ENCODE assay signal across 39 cellular contexts in genomic region chr10:102827597-102827975, GRCh38. TPM values are rescaled to one million over a fixed set of nuclear protein-coding genes. Genes with fewer than 3 reads are reported as not detected.
"Had no signal": no experiment of that assay in that cellular context is flagged by ENCODE, and none has a peak within 500 bp of the region (broad histone marks: within the 10 kb centered on the region; RNA-seq: fewer than 3 reads in every experiment).

No MANE protein-coding gene starts in this region.

- H3K4me3 ChIP-seq: body of pancreas, breast epithelium had no signal

- H3K27ac ChIP-seq: body of pancreas, brain microvascular endothelial cell, breast epithelium, VCaP had no signal

- H3K9me3 ChIP-seq: body of pancreas, breast epithelium had no signal

- H3K4me1 ChIP-seq: body of pancreas, breast epithelium had no signal

- H3K36me3 Mint-ChIP-seq: activated CD4-positive, alpha-beta memory T cell treated with anti-CD3 and anti-CD28 coated beads for 36 hours; activated naive CD4-positive, alpha-beta T cell treated with anti-CD3 and anti-CD28 coated beads, Interleukin-2, amount 50 U/mL, for 72 hours; activated naive CD8-positive, alpha-beta T cell treated with anti-CD3 and anti-CD28 coated beads, Interleukin-2, amount 10 ng/mL, durations not matched to agents 7 days and 5 days had no signal

- DNase-seq: activated B cell treated with CpG ODN at 0.5 μM for 24 hours; activated CD4-positive, alpha-beta memory T cell treated with anti-CD3 and anti-CD28 coated beads for 36 hours; activated CD4-positive, alpha-beta T cell treated with anti-CD3 and anti-CD28 coated beads for 4 hours; activated CD4-positive, alpha-beta T cell treated with anti-CD3 and anti-CD28 coated beads, Interleukin-2, amount 10 ng/mL, durations not matched to agents 24 days and 14 days; activated CD4-positive, alpha-beta T cell treated with anti-CD3 and anti-CD28 coated beads, Interleukin-2, amount 50 U/mL, for 1 hour; activated CD4-positive, alpha-beta T cell treated with anti-CD3 and anti-CD28 coated beads, Interleukin-2, amount 50 U/mL, for 4 hours; activated CD4-positive, CD25-positive, alpha-beta regulatory T cell treated with anti-CD3 and anti-CD28 coated beads, Interleukin-2, amount 50 U/mL, for 72 hours; activated CD8-positive, alpha-beta memory T cell treated with anti-CD3 and anti-CD28 coated beads, Interleukin-2, amount 50 U/mL, for 4 hours; activated CD8-positive, alpha-beta T cell treated with anti-CD3 and anti-CD28 coated beads for 36 hours; activated gamma-delta T cell treated with Interleukin-2 at 50 U/mL for 16 hours; activated naive CD4-positive, alpha-beta T cell; activated naive CD4-positive, alpha-beta T cell treated with anti-CD3 and anti-CD28 coated beads for 36 hours; activated naive CD4-positive, alpha-beta T cell treated with anti-CD3 and anti-CD28 coated beads, Interleukin-2, amount 50 U/mL, for 16 hours; activated naive CD8-positive, alpha-beta T cell treated with anti-CD3 and anti-CD28 coated beads, Interleukin-2, amount 10 ng/mL, durations not matched to agents 7 days and 5 days; activated naive CD8-positive, alpha-beta T cell treated with anti-CD3 and anti-CD28 coated beads, Interleukin-2, amount 50 U/mL, for 24 hours; activated T-cell treated with anti-CD3 and anti-CD28 coated beads for 4 hours; activated T-cell treated with anti-CD3 and anti-CD28 coated beads, Interleukin-2, amount 50 U/mL, for 1 hour; activated T-cell treated with anti-CD3 and anti-CD28 coated beads, Interleukin-2, amount 50 U/mL, for 4 hours; activated T-cell treated with anti-CD3 and anti-CD28 coated beads, Interleukin-2, amount 50 U/mL, for 72 hours; amniotic stem cell; aorta; body of pancreas; brain microvascular endothelial cell; central memory CD4-positive, alpha-beta T cell; SW 1271; T-helper 1 cell; T-helper 2 cell; T-helper 9 cell had no signal

- H3K27me3 ChIP-seq: body of pancreas, brain microvascular endothelial cell, breast epithelium had no signal

- H3K4me1 Mint-ChIP-seq: activated B cell treated with CpG ODN at 0.5 μM for 24 hours; activated CD4-positive, alpha-beta T cell treated with anti-CD3 and anti-CD28 coated beads, Interleukin-2, amount 10 ng/mL, durations not matched to agents 24 days and 14 days; activated naive CD8-positive, alpha-beta T cell treated with anti-CD3 and anti-CD28 coated beads, Interleukin-2, amount 10 ng/mL, durations not matched to agents 7 days and 5 days; activated naive CD8-positive, alpha-beta T cell treated with anti-CD3 and anti-CD28 coated beads, Interleukin-2, amount 50 U/mL, for 24 hours; activated T-helper 17 cell treated with anti-CD3 and anti-CD28 coated beads, Interleukin-2, amount 50 U/mL, for 72 hours had no signal

- H3K27ac Mint-ChIP-seq: activated B cell treated with CpG ODN at 0.5 μM for 24 hours; activated CD4-positive, alpha-beta memory T cell treated with anti-CD3 and anti-CD28 coated beads for 36 hours; activated CD4-positive, alpha-beta T cell treated with anti-CD3 and anti-CD28 coated beads, Interleukin-2, amount 10 ng/mL, durations not matched to agents 24 days and 14 days; activated CD8-positive, alpha-beta T cell treated with anti-CD3 and anti-CD28 coated beads for 36 hours; activated naive CD4-positive, alpha-beta T cell treated with anti-CD3 and anti-CD28 coated beads for 36 hours; activated naive CD4-positive, alpha-beta T cell treated with anti-CD3 and anti-CD28 coated beads, Interleukin-2, amount 50 U/mL, for 72 hours; activated naive CD8-positive, alpha-beta T cell treated with anti-CD3 and anti-CD28 coated beads, Interleukin-2, amount 10 ng/mL, durations not matched to agents 7 days and 5 days; activated naive CD8-positive, alpha-beta T cell treated with anti-CD3 and anti-CD28 coated beads, Interleukin-2, amount 50 U/mL, for 24 hours; activated T-cell treated with anti-CD3 and anti-CD28 coated beads, Interleukin-2, amount 50 U/mL, for 72 hours; activated T-helper 1 cell treated with anti-CD3 and anti-CD28 coated beads, Interleukin-12 subunit alpha, Interleukin-12 subunit beta, Interleukin-2, Interleukin-4 antibody, amounts not matched to agents 30 ng/mL and 10 ng/mL and 1 ng/mL, durations not matched to agents 14 hours and 24 hours and 36 hours; activated T-helper 17 cell treated with anti-CD3 and anti-CD28 coated beads, Interleukin-2, amount 50 U/mL, for 72 hours; T-helper 1 cell treated with Interleukin-12 subunit alpha and Interleukin-12 subunit beta and Interleukin-4 antibody, amounts not matched to agents 30 μg/mL and 1 μg/mL, for 36 hours; T-helper 2 cell treated with Interferon-gamma antibody and Interleukin-4, amounts not matched to agents 5 μg/mL and 100 μg/mL, for 36 hours had no signal

- ATAC-seq: activated CD8-positive, alpha-beta T cell treated with anti-CD3 and anti-CD28 coated beads for 36 hours; activated naive CD4-positive, alpha-beta T cell treated with anti-CD3 and anti-CD28 coated beads, Interleukin-2, amount 50 U/mL, for 72 hours; activated naive CD8-positive, alpha-beta T cell treated with anti-CD3 and anti-CD28 coated beads, Interleukin-2, amount 50 U/mL, for 24 hours; activated T-cell treated with anti-CD3 and anti-CD28 coated beads, Interleukin-2, amount 50 U/mL, for 4 hours; activated T-cell treated with anti-CD3 and anti-CD28 coated beads, Interleukin-2, amount 50 U/mL, for 72 hours; activated T-helper 17 cell treated with anti-CD3 and anti-CD28 coated beads, Interleukin-2, amount 50 U/mL, for 72 hours; body of pancreas had no signal

- H3K36me3 ChIP-seq: brain microvascular endothelial cell, breast epithelium had no signal

- H3K9me3 Mint-ChIP-seq: activated B cell treated with CpG ODN at 0.5 μM for 24 hours; activated CD4-positive, alpha-beta memory T cell treated with anti-CD3 and anti-CD28 coated beads for 36 hours; activated CD4-positive, alpha-beta T cell treated with anti-CD3 and anti-CD28 coated beads, Interleukin-2, amount 10 ng/mL, durations not matched to agents 24 days and 14 days; activated CD8-positive, alpha-beta T cell treated with anti-CD3 and anti-CD28 coated beads for 36 hours; activated naive CD4-positive, alpha-beta T cell treated with anti-CD3 and anti-CD28 coated beads for 36 hours; activated naive CD4-positive, alpha-beta T cell treated with anti-CD3 and anti-CD28 coated beads, Interleukin-2, amount 50 U/mL, for 72 hours; activated naive CD8-positive, alpha-beta T cell treated with anti-CD3 and anti-CD28 coated beads, Interleukin-2, amount 10 ng/mL, durations not matched to agents 7 days and 5 days; activated naive CD8-positive, alpha-beta T cell treated with anti-CD3 and anti-CD28 coated beads, Interleukin-2, amount 50 U/mL, for 24 hours; activated T-cell treated with anti-CD3 and anti-CD28 coated beads, Interleukin-2, amount 50 U/mL, for 4 hours; activated T-cell treated with anti-CD3 and anti-CD28 coated beads, Interleukin-2, amount 50 U/mL, for 72 hours; activated T-helper 1 cell treated with anti-CD3 and anti-CD28 coated beads, Interleukin-12 subunit alpha, Interleukin-12 subunit beta, Interleukin-2, Interleukin-4 antibody, amounts not matched to agents 30 ng/mL and 10 ng/mL and 1 ng/mL, durations not matched to agents 14 hours and 24 hours and 36 hours; activated T-helper 17 cell treated with anti-CD3 and anti-CD28 coated beads, Interleukin-2, amount 50 U/mL, for 72 hours; T-helper 1 cell treated with Interleukin-12 subunit alpha and Interleukin-12 subunit beta and Interleukin-4 antibody, amounts not matched to agents 30 μg/mL and 1 μg/mL, for 36 hours; T-helper 2 cell treated with Interferon-gamma antibody and Interleukin-4, amounts not matched to agents 5 μg/mL and 100 μg/mL, for 36 hours had no signal

- H3K4me3 Mint-ChIP-seq: activated B cell treated with CpG ODN at 0.5 μM for 24 hours; activated CD4-positive, alpha-beta memory T cell treated with anti-CD3 and anti-CD28 coated beads for 36 hours; activated CD4-positive, alpha-beta T cell treated with anti-CD3 and anti-CD28 coated beads, Interleukin-2, amount 10 ng/mL, durations not matched to agents 24 days and 14 days; activated CD8-positive, alpha-beta T cell treated with anti-CD3 and anti-CD28 coated beads for 36 hours; activated naive CD4-positive, alpha-beta T cell treated with anti-CD3 and anti-CD28 coated beads for 36 hours; activated naive CD8-positive, alpha-beta T cell treated with anti-CD3 and anti-CD28 coated beads, Interleukin-2, amount 10 ng/mL, durations not matched to agents 7 days and 5 days; activated naive CD8-positive, alpha-beta T cell treated with anti-CD3 and anti-CD28 coated beads, Interleukin-2, amount 50 U/mL, for 24 hours; activated T-cell treated with anti-CD3 and anti-CD28 coated beads, Interleukin-2, amount 50 U/mL, for 4 hours; activated T-cell treated with anti-CD3 and anti-CD28 coated beads, Interleukin-2, amount 50 U/mL, for 72 hours; activated T-helper 1 cell treated with anti-CD3 and anti-CD28 coated beads, Interleukin-12 subunit alpha, Interleukin-12 subunit beta, Interleukin-2, Interleukin-4 antibody, amounts not matched to agents 30 ng/mL and 10 ng/mL and 1 ng/mL, durations not matched to agents 14 hours and 24 hours and 36 hours; activated T-helper 17 cell treated with anti-CD3 and anti-CD28 coated beads, Interleukin-2, amount 50 U/mL, for 72 hours; T-helper 1 cell treated with Interleukin-12 subunit alpha and Interleukin-12 subunit beta and Interleukin-4 antibody, amounts not matched to agents 30 μg/mL and 1 μg/mL, for 36 hours; T-helper 2 cell treated with Interferon-gamma antibody and Interleukin-4, amounts not matched to agents 5 μg/mL and 100 μg/mL, for 36 hours had no signal

- H3K27me3 Mint-ChIP-seq: activated CD4-positive, alpha-beta memory T cell treated with anti-CD3 and anti-CD28 coated beads for 36 hours; activated CD4-positive, alpha-beta T cell treated with anti-CD3 and anti-CD28 coated beads, Interleukin-2, amount 10 ng/mL, durations not matched to agents 24 days and 14 days; activated CD8-positive, alpha-beta T cell treated with anti-CD3 and anti-CD28 coated beads for 36 hours; activated naive CD8-positive, alpha-beta T cell treated with anti-CD3 and anti-CD28 coated beads, Interleukin-2, amount 50 U/mL, for 24 hours; activated T-helper 17 cell treated with anti-CD3 and anti-CD28 coated beads, Interleukin-2, amount 50 U/mL, for 72 hours had no signal

RNA-seq across cellular contexts. Expression of gene CYP17A1, which starts 9.6 kb away (rescaled TPM):
- total RNA-seq: activated B cell treated with CpG ODN at 0.5 μM for 24 hours; activated CD4-positive, alpha-beta memory T cell treated with anti-CD3 and anti-CD28 coated beads for 36 hours; activated CD4-positive, alpha-beta T cell treated with anti-CD3 and anti-CD28 coated beads, Interleukin-2, amount 10 ng/mL, durations not matched to agents 24 days and 14 days; activated CD8-positive, alpha-beta memory T cell treated with anti-CD3 and anti-CD28 coated beads for 36 hours; activated CD8-positive, alpha-beta T cell treated with anti-CD3 and anti-CD28 coated beads for 36 hours; activated naive CD4-positive, alpha-beta T cell treated with anti-CD3 and anti-CD28 coated beads for 36 hours; activated naive CD4-positive, alpha-beta T cell treated with anti-CD3 and anti-CD28 coated beads, Interleukin-2, amount 50 U/mL, for 72 hours; activated naive CD8-positive, alpha-beta T cell treated with anti-CD3 and anti-CD28 coated beads, Interleukin-2, amount 10 ng/mL, durations not matched to agents 7 days and 5 days; activated T-cell treated with anti-CD3 and anti-CD28 coated beads, Interleukin-2, amount 50 U/mL, for 72 hours; activated T-helper 1 cell treated with anti-CD3 and anti-CD28 coated beads, Interleukin-12 subunit alpha, Interleukin-12 subunit beta, Interleukin-2, Interleukin-4 antibody, amounts not matched to agents 30 ng/mL and 10 ng/mL and 1 ng/mL, durations not matched to agents 14 hours and 24 hours and 36 hours; activated T-helper 17 cell treated with anti-CD3 and anti-CD28 coated beads, Interleukin-2, amount 50 U/mL, for 72 hours; astrocyte; body of pancreas; breast epithelium; cardiac septum; cerebellum had no signal

RNA-seq across cellular contexts. Expression of gene AS3MT, which starts 41.7 kb away (rescaled TPM):
- total RNA-seq: activated naive CD4-positive, alpha-beta T cell treated with anti-CD3 and anti-CD28 coated beads, Interleukin-2, amount 50 U/mL, for 72 hours had no signal
